In the genomic region with DNA sequence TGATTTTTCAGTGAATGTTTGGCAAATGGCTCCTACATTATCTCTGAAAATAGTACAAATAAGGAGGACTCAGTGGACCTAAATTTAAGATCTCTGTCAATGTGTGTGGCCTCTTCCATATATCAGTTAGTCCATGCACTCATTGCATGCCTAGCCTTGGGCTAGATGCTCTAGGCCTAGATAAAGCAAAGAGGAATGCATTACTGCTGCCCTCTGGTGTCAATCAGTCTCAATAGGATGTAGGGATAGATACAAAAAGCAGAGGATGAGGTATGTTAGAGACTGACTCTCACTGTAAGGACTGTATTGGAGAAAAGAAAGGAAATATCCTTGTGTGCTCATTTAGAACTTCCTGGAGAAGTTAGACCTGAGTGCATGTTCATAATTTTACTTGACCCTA, we compare ENCODE assay signal across 9 cellular contexts. TPM values are rescaled to one million over a fixed set of nuclear protein-coding genes. Genes with fewer than 3 reads are reported as not detected.
DNase-seq lines count a peak whose midpoint lies in the region; ATAC-seq and TF ChIP-seq lines count a peak whose summit lies in the region.
"Had no signal": no experiment of that assay in that cellular context is flagged by ENCODE, and none has a peak within 500 bp of the region (broad histone marks: within the 10 kb centered on the region; RNA-seq: fewer than 3 reads in every experiment).

No MANE protein-coding gene starts in this region.

- no peak overlapping the region for H3K27ac ChIP-seq in RWPE2 (ENCODE audit: poor library complexity, severe bottlenecking)
- no peak overlapping the region for H3K27ac ChIP-seq in cardiac muscle cell
- H3K27ac ChIP-seq in stomach: no peak overlapping the region
- H3K27ac ChIP-seq: uterus had no signal

- H3K4me1 ChIP-seq in RWPE2 (ENCODE audit: insufficient read depth, poor library complexity, severe bottlenecking) (peaks cover 22% of the 10 kb centered on the region), cardiac muscle cell (ENCODE audit: low read depth) (peaks cover 5% of the 10 kb centered on the region), stomach (peaks cover 0 to 3% (median 0%) of the 10 kb centered on the region in 4 donors)
- H3K4me1 ChIP-seq: uterus had no signal

- H3K9me3 ChIP-seq in RWPE2 (ENCODE audit: severe bottlenecking) (no peaks in the 10 kb centered on the region), cardiac muscle cell (ENCODE audit: low read depth) (no peaks in the 10 kb centered on the region), stomach (peaks cover 0 to 12% (median 3%) of the 10 kb centered on the region in 4 donors)
- H3K9me3 ChIP-seq: uterus had no signal

- no peak for TF ChIP-seq EP300 in stomach (IDR thresholded peaks at IDR 0.05)

- H3K27me3 ChIP-seq in RWPE2 (ENCODE audit: insufficient read depth, poor library complexity, severe bottlenecking) (no peaks in the 10 kb centered on the region), cardiac muscle cell (no peaks in the 10 kb centered on the region), stomach (no peaks in the 10 kb centered on the region)
- H3K27me3 ChIP-seq: uterus had no signal

- peak; percentile 74 for ATAC-seq in RWPE2 (ENCODE audit: low read depth)
- no peak for ATAC-seq in GM19035 (IDR thresholded peaks at IDR 0.05; ENCODE audit: unreplicated experiment)
- ATAC-seq in HG02588 (IDR thresholded peaks at IDR 0.05; ENCODE audit: unreplicated experiment): no peak

- no peak for TF ChIP-seq POLR2A in stomach (IDR thresholded peaks at IDR 0.05)

- intact Hi-C loops in stomach (cut with DNase I; ENCODE audit: low total_unique reads): no loop called here

- H3K4me3 ChIP-seq in RWPE2 (ENCODE audit: severe bottlenecking): no peak overlapping the region
- no peak overlapping the region for H3K4me3 ChIP-seq in cardiac muscle cell
- no peak overlapping the region for H3K4me3 ChIP-seq in stomach
- H3K4me3 ChIP-seq: uterus had no signal

- peak; percentile 77 for DNase-seq in ELR (ENCODE audit: low read depth)
- DNase-seq in HS-27A (ENCODE audit: low read depth): peak; percentile 15
- DNase-seq in RWPE2 (ENCODE audit: low spot score): no peak
- peak; percentile 3 to 66 for DNase-seq in cardiac muscle cell (ENCODE audit: low read depth in 1 of 2, low spot score in 1 of 2)
- no peak for DNase-seq in stomach
- DNase-seq in dedifferentiated amniotic fluid mesenchymal stem cell (ENCODE audit: extremely low spot score): no peak

- no peaks in the 10 kb centered on the region for H3K36me3 ChIP-seq in RWPE2 (ENCODE audit: low read depth)
- H3K36me3 ChIP-seq in cardiac muscle cell: no peaks in the 10 kb centered on the region
- H3K36me3 ChIP-seq in stomach: no peaks in the 10 kb centered on the region
- H3K36me3 ChIP-seq: uterus had no signal

- peak; percentile 76 for TF ChIP-seq CTCF in RWPE2 (IDR thresholded peaks at IDR 0.05; ENCODE audit: poor library complexity, severe bottlenecking)
- no peak for TF ChIP-seq CTCF in cardiac muscle cell (IDR thresholded peaks at IDR 0.05; ENCODE audit: low read depth, low read length)
- TF ChIP-seq CTCF in stomach (IDR thresholded peaks at IDR 0.05): peak in 4 of 7 experiments; percentile 8 to 46 (median 24)

RNA-seq across cellular contexts. Expression of gene MS4A2, which starts 42.0 kb away (rescaled TPM):
- not detected in 2 replicates for total RNA-seq in cardiac muscle cell
- not detected in 2 replicates for polyA plus RNA-seq in cardiac muscle cell
- 1 to 10 TPM in 2 of 5 donors, under 1 TPM in 1, not detected in 2; 0.58 to 7.4 (median 1.7) TPM for total RNA-seq in stomach
- 1 to 10 TPM in 2 of 3 donors, under 1 TPM in 1; 0.23 to 7.9 (median 1.2) TPM for polyA plus RNA-seq in stomach

RNA-seq across cellular contexts. Expression of gene MS4A6A, which starts 52.4 kb away (rescaled TPM):
- total RNA-seq in cardiac muscle cell (0.83 TPM in 1 of 2 replicates, not detected in the other), stomach (10 to 100 TPM in 4 of 5 donors, 1 to 10 TPM in 1; 6.7 to 97.4 (median 53.2) TPM)
- polyA plus RNA-seq in cardiac muscle cell (not detected in 2 replicates), stomach (10 to 100 TPM; 21.0 to 35.6 (median 34.2) TPM)

Comparison
In these comparisons a context has a peak if more than half of its experiments do, and no peak if none do; other contexts are left out.
1. DNase-seq: peak in ELR (single experiment), HS-27A (single experiment) and cardiac muscle cell (2 of 2); none in RWPE2 (single experiment), stomach (single experiment) and dedifferentiated amniotic fluid mesenchymal stem cell (single experiment).